Comparison of ENCODE assay signal across 1 cellular context in genomic region chr17:75154195-75155106, GRCh38.
TF ChIP-seq lines count a peak whose summit lies in the region.

TSS of gene JPT1 (minus strand) at chr17:75154512. CDS start at chr17:75154397, 115 bp downstream.

TF ChIP-seq in HepG2, 621 proteins besides CTCF, POLR2A, EP300 and RAD21 (continued from another document and continues in another):
- TF ChIP-seq ZSCAN5A (CRISPR knock-in tag; IDR thresholded peaks at IDR 0.05; ENCODE audit: borderline replicate concordance) (peak; percentile 93), JUN (CRISPR knock-in tag; IDR thresholded peaks at IDR 0.05) (no peak), HNRNPH1 (optimal IDR thresholded peaks at IDR 0.05; ENCODE audit: low read depth, low read length) (peak; percentile 59), BCL3 (CRISPR knock-in tag; IDR thresholded peaks at IDR 0.05) (peak; percentile 91), ZNF788 (CRISPR knock-in tag; IDR thresholded peaks at IDR 0.05; ENCODE audit: borderline replicate concordance) (peak; percentile 71; the same call in 1 of the 2 replicates), E2F1 (CRISPR knock-in tag; IDR thresholded peaks at IDR 0.05) (peak; percentile 55; the same call in 1 of the 2 replicates), RARG (CRISPR knock-in tag; IDR thresholded peaks at IDR 0.05; ENCODE audit: low read depth) (no peak), ZNF674 (CRISPR knock-in tag; IDR thresholded peaks at IDR 0.05; ENCODE audit: low read depth) (no peak), ZNF746 (CRISPR knock-in tag; IDR thresholded peaks at IDR 0.05) (peak; percentile 71; the same call in 1 of the 2 replicates), ZNF672 (CRISPR knock-in tag; IDR thresholded peaks at IDR 0.05) (no peak), NRL (CRISPR knock-in tag; IDR thresholded peaks at IDR 0.05; ENCODE audit: borderline replicate concordance) (peak; percentile 82), ZNF142 (CRISPR knock-in tag; IDR thresholded peaks at IDR 0.05) (peak; percentile 59; the same call in 1 of the 2 replicates), ZNF20 (CRISPR knock-in tag; IDR thresholded peaks at IDR 0.05) (no peak), STAT5B (CRISPR knock-in tag; IDR thresholded peaks at IDR 0.05) (no peak), SMAD3 (CRISPR knock-in tag; IDR thresholded peaks at IDR 0.05) (no peak; the same call in 1 of the 2 replicates), TRIM24 (CRISPR knock-in tag; IDR thresholded peaks at IDR 0.05) (no peak), ZHX2 (IDR thresholded peaks at IDR 0.05; ENCODE audit: low read depth) (no peak; the same call in 1 of the 2 replicates), ZHX2 (CRISPR knock-in tag; IDR thresholded peaks at IDR 0.05; ENCODE audit: borderline replicate concordance) (no peak; the same call in 1 of the 2 replicates), TFDP1 (CRISPR knock-in tag; IDR thresholded peaks at IDR 0.05; ENCODE audit: borderline replicate concordance) (peak; percentile 43), MAFG (CRISPR knock-in tag; IDR thresholded peaks at IDR 0.05) (no peak), SRY (CRISPR knock-in tag; IDR thresholded peaks at IDR 0.05) (peak; percentile 94; the same call in 1 of the 2 replicates), RNF2 (conservative IDR thresholded peaks at IDR 0.05; ENCODE audit: low read depth) (0 out of 2 replicates have a peak, but pooled peaks have one; percentile 36), ZNF329 (CRISPR knock-in tag; IDR thresholded peaks at IDR 0.05; ENCODE audit: low read depth) (peak; percentile 90; the same call in 1 of the 2 replicates), HMG20B (CRISPR knock-in tag; conservative IDR thresholded peaks at IDR 0.05) (0 out of 2 replicates have a peak, but pooled peaks have one; percentile 16), ZNF577 (CRISPR knock-in tag; IDR thresholded peaks at IDR 0.05; ENCODE audit: borderline replicate concordance, low read depth) (no peak), ZNF292 (CRISPR knock-in tag; IDR thresholded peaks at IDR 0.05; ENCODE audit: borderline replicate concordance, low read depth) (peak; percentile 80), DNMT3B (CRISPR knock-in tag; conservative IDR thresholded peaks at IDR 0.05) (0 out of 2 replicates have a peak, but pooled peaks have one; percentile 69), FLYWCH1 (CRISPR knock-in tag; IDR thresholded peaks at IDR 0.05) (no peak; the same call in 1 of the 2 replicates), ZNF24 (IDR thresholded peaks at IDR 0.05) (no peak), ZNF772 (CRISPR knock-in tag; IDR thresholded peaks at IDR 0.05) (peak; percentile 44; the same call in 1 of the 2 replicates), ZNF709 (CRISPR knock-in tag; IDR thresholded peaks at IDR 0.05) (peak; percentile 90; the same call in 1 of the 2 replicates), ZNF367 (CRISPR knock-in tag; IDR thresholded peaks at IDR 0.05; ENCODE audit: borderline replicate concordance) (no peak), RORA (CRISPR knock-in tag; IDR thresholded peaks at IDR 0.05) (no peak), CSRNP1 (CRISPR knock-in tag; IDR thresholded peaks at IDR 0.05) (peak; percentile 97), MLLT10 (CRISPR knock-in tag; IDR thresholded peaks at IDR 0.05) (no peak), PCBP1 (IDR thresholded peaks at IDR 0.05; ENCODE audit: borderline replicate concordance, low read depth, low read length) (peak; percentile 95), MYC (CRISPR knock-in tag; IDR thresholded peaks at IDR 0.05; ENCODE audit: borderline replicate concordance) (no peak), ZNF30 (CRISPR knock-in tag; IDR thresholded peaks at IDR 0.05) (no peak), TOE1 (CRISPR knock-in tag; IDR thresholded peaks at IDR 0.05) (no peak), MXD4 (CRISPR knock-in tag; IDR thresholded peaks at IDR 0.05) (peak; percentile 81), MXD3 (CRISPR knock-in tag; IDR thresholded peaks at IDR 0.05) (peak; percentile 85)
